Comparison of ENCODE assay signal across 2 cellular contexts in the genomic region with DNA sequence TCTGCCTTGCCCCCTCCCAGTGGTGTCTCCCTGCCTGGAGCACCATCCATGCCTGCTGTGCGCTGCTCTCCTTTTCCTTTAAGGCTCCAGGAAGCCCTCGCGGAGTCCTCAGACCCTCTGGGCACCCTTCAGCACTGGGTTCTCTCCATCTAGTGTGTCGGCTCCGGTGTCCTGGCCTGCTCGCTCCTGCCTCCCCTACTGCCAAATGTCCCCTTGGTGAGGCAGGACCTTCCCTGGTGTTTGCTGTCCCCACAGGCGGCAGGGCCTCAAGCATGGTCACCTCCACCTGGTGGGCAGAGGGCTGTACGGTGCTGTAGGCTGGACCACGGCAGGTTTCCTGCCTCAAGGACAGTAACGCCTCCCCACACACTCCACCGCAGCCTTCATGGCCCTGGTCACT.
TF ChIP-seq lines count a peak whose summit lies in the region.

No MANE protein-coding gene starts in this region.

TF ChIP-seq in IMR-90, 13 proteins besides CTCF, POLR2A, EP300 and RAD21:
- TF ChIP-seq NFE2L2 (IDR thresholded peaks at IDR 0.05; ENCODE audit: low read depth, low read length), result no peak
- TF ChIP-seq RCOR1 (IDR thresholded peaks at IDR 0.05; ENCODE audit: insufficient replicate concordance, low read length), result no peak
- no peak for TF ChIP-seq CHD1 (IDR thresholded peaks at IDR 0.05; ENCODE audit: low read depth, low read length)
- no peak for TF ChIP-seq CEBPB (IDR thresholded peaks at IDR 0.05; ENCODE audit: low read depth, low read length)
- TF ChIP-seq BHLHE40 (IDR thresholded peaks at IDR 0.05; ENCODE audit: low read depth, low read length), result no peak
- TF ChIP-seq, protein P1, sequence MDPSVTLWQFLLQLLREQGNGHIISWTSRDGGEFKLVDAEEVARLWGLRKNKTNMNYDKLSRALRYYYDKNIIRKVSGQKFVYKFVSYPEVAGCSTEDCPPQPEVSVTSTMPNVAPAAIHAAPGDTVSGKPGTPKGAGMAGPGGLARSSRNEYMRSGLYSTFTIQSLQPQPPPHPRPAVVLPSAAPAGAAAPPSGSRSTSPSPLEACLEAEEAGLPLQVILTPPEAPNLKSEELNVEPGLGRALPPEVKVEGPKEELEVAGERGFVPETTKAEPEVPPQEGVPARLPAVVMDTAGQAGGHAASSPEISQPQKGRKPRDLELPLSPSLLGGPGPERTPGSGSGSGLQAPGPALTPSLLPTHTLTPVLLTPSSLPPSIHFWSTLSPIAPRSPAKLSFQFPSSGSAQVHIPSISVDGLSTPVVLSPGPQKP (IDR thresholded peaks at IDR 0.05; ENCODE audit: borderline replicate concordance, low read depth, low read length), result no peak
- TF ChIP-seq, protein P2, sequence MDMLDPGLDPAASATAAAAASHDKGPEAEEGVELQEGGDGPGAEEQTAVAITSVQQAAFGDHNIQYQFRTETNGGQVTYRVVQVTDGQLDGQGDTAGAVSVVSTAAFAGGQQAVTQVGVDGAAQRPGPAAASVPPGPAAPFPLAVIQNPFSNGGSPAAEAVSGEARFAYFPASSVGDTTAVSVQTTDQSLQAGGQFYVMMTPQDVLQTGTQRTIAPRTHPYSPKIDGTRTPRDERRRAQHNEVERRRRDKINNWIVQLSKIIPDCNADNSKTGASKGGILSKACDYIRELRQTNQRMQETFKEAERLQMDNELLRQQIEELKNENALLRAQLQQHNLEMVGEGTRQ (IDR thresholded peaks at IDR 0.05; ENCODE audit: low read depth, low read length), result no peak
- TF ChIP-seq MAFK (IDR thresholded peaks at IDR 0.05; ENCODE audit: low read depth, low read length), result no peak
- no peak for TF ChIP-seq SMC3 (IDR thresholded peaks at IDR 0.05; ENCODE audit: low read depth, low read length)
- TF ChIP-seq RFX5 (IDR thresholded peaks at IDR 0.05; ENCODE audit: low read depth, low read length), result no peak
- no peak for TF ChIP-seq MAZ (IDR thresholded peaks at IDR 0.05; ENCODE audit: borderline replicate concordance, low read depth, low read length)
- TF ChIP-seq MXI1 (IDR thresholded peaks at IDR 0.05; ENCODE audit: borderline replicate concordance, low read depth, low read length), result no peak
TF ChIP-seq in IMR-90: peak in this region for 0.

TF ChIP-seq in HEK293T, 16 proteins besides CTCF, POLR2A, EP300 and RAD21:
- TF ChIP-seq FOXK2 (IDR thresholded peaks at IDR 0.05), result no peak
- TF ChIP-seq ARNT (IDR thresholded peaks at IDR 0.05), result no peak
- TF ChIP-seq, protein P3, sequence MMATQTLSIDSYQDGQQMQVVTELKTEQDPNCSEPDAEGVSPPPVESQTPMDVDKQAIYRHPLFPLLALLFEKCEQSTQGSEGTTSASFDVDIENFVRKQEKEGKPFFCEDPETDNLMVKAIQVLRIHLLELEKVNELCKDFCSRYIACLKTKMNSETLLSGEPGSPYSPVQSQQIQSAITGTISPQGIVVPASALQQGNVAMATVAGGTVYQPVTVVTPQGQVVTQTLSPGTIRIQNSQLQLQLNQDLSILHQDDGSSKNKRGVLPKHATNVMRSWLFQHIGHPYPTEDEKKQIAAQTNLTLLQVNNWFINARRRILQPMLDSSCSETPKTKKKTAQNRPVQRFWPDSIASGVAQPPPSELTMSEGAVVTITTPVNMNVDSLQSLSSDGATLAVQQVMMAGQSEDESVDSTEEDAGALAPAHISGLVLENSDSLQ (IDR thresholded peaks at IDR 0.05), result no peak
- TF ChIP-seq BHLHE40 (IDR thresholded peaks at IDR 0.05; ENCODE audit: borderline replicate concordance), result no peak
- TF ChIP-seq SP1 (IDR thresholded peaks at IDR 0.05), result no peak
- no peak for TF ChIP-seq LEF1 (IDR thresholded peaks at IDR 0.05; ENCODE audit: borderline replicate concordance)
- TF ChIP-seq CTBP1 (IDR thresholded peaks at IDR 0.05; ENCODE audit: borderline replicate concordance), result no peak
- TF ChIP-seq ELF4 (IDR thresholded peaks at IDR 0.05), result no peak
- no peak for TF ChIP-seq ZNF384 (IDR thresholded peaks at IDR 0.05)
- TF ChIP-seq L3MBTL2 (conservative IDR thresholded peaks at IDR 0.05), result no peak
- TF ChIP-seq NFRKB (IDR thresholded peaks at IDR 0.05), result no peak
- no peak for TF ChIP-seq FOXA1 (IDR thresholded peaks at IDR 0.05)
- no peak for TF ChIP-seq FOXM1 (IDR thresholded peaks at IDR 0.05; ENCODE audit: borderline replicate concordance)
